18 cellular contexts compared by ENCODE assay signal in genomic region chr11:33689506-33689905, GRCh38. TPM values are rescaled to one million over a fixed set of nuclear protein-coding genes. Genes with fewer than 3 reads are reported as not detected.
A peak's percentile ranks its signal among the peaks of the same experiment; 100 is the strongest.
DNase-seq lines count a peak whose midpoint lies in the region; ATAC-seq and TF ChIP-seq lines count a peak whose summit lies in the region.
"Had no signal": no experiment of that assay in that cellular context is flagged by ENCODE, and none has a peak within 500 bp of the region (broad histone marks: within the 10 kb centered on the region; RNA-seq: fewer than 3 reads in every experiment).

No MANE protein-coding gene starts in this region.

- H3K27ac ChIP-seq in colonic mucosa, result peak overlapping the region; percentile 84
- H3K27ac ChIP-seq in osteoblast (ENCODE audit: low read depth, low read length), result peak overlapping the region; percentile 99
- H3K27ac ChIP-seq in upper lobe of left lung, result peak overlapping the region; percentile 75 to 89 (median 82)

- DNase-seq in activated CD8-positive, alpha-beta memory T cell treated with anti-CD3 and anti-CD28 coated beads, Interleukin-2, amount 50 U/mL, for 48 hours, result peak; percentile 44
- DNase-seq in activated CD8-positive, alpha-beta memory T cell treated with anti-CD3 and anti-CD28 coated beads, Interleukin-2, amount 10 ng/mL, durations not matched to agents 7 days and 5 days, result no peak
- no peak for DNase-seq in colonic mucosa
- no peak for DNase-seq in osteoblast (ENCODE audit: insufficient read length, low spot score, missing footprints)
- DNase-seq in upper lobe of left lung, result no peak
- no peak for DNase-seq in OCI-M2 (lab: John Stamatoyannopoulos, UW; ENCODE audit: unreplicated experiment)
- DNase-seq in NCI-H1417 treated with DMSO at 0.1 percent for 48 hours (lab: John Stamatoyannopoulos, UW), result no peak
- DNase-seq in NCI-H524 (lab: John Stamatoyannopoulos, UW), result no peak
- DNase-seq: activated T-cell treated with anti-CD3 and anti-CD28 coated beads, Interleukin-2, amount 50 U/mL, for 48 hours; adrenal gland; CD8-positive, alpha-beta T cell; NCI-H1105; stimulated activated CD4-positive, alpha-beta T cell treated with anti-CD3 and anti-CD28 coated beads, Interleukin-2, amount 100 ng/mL, for 48 hours; T-helper 2 cell had no signal

- intact Hi-C loops in colonic mucosa (cut with DNase I), result loop anchor here (2.0 to 5.0 kb wide), 2 partner anchors 147 to 327 kb away; no protein-coding TSS in a partner anchor

- H3K27me3 ChIP-seq in colonic mucosa, result no peaks in the 10 kb centered on the region
- no peaks in the 10 kb centered on the region for H3K27me3 ChIP-seq in osteoblast (ENCODE audit: insufficient read depth, low read length)
- H3K27me3 ChIP-seq in upper lobe of left lung, result no peaks in the 10 kb centered on the region
- H3K27me3 ChIP-seq: adrenal gland had no signal

- no peaks in the 10 kb centered on the region for H3K79me2 ChIP-seq in osteoblast (ENCODE audit: insufficient read depth, low read length)

- no peak for ATAC-seq in activated CD8-positive, alpha-beta memory T cell treated with anti-CD3 and anti-CD28 coated beads, Interleukin-2, amount 10 ng/mL, durations not matched to agents 7 days and 5 days
- ATAC-seq in upper lobe of left lung (ENCODE audit: low FRiP score in 2 of 2), result no peak
- ATAC-seq: CD8-positive, alpha-beta T cell had no signal

- no peak for TF ChIP-seq POLR2A in upper lobe of left lung (IDR thresholded peaks at IDR 0.05)

- H3K9ac ChIP-seq in colonic mucosa (ENCODE audit: low read depth in 2 of 2, low read length in 2 of 2), result no peak overlapping the region

- no peak overlapping the region for H3K4me3 Mint-ChIP-seq in activated CD8-positive, alpha-beta memory T cell treated with anti-CD3 and anti-CD28 coated beads, Interleukin-2, amount 10 ng/mL, durations not matched to agents 7 days and 5 days
- H3K4me3 Mint-ChIP-seq: CD8-positive, alpha-beta T cell; IgD-negative memory B cell had no signal

- H3K4me1 ChIP-seq in colonic mucosa, result peaks cover 15% of the 10 kb centered on the region
- H3K4me1 ChIP-seq in osteoblast (ENCODE audit: insufficient read depth, low read length), result peaks cover 48% of the 10 kb centered on the region
- H3K4me1 ChIP-seq in upper lobe of left lung, result peaks cover 37 to 49% (median 38%) of the 10 kb centered on the region in 4 donors

- H3K4me3 ChIP-seq in colonic mucosa (no peak overlapping the region), osteoblast (ENCODE audit: insufficient read depth, low read length) (no peak overlapping the region), upper lobe of left lung (no peak overlapping the region)
- H3K4me3 ChIP-seq: adrenal gland had no signal

- WGBS in upper lobe of left lung, 2 donors, result 94 to 97% methylated on average over 8 of the region's 8 CpGs

- H3K4me2 ChIP-seq in osteoblast (ENCODE audit: insufficient read depth, low read length), result peak overlapping the region; percentile 59

- H4K20me1 ChIP-seq in osteoblast (ENCODE audit: insufficient read depth, low read length), result no peaks in the 10 kb centered on the region

- peak overlapping the region; percentile 30 for H2AFZ ChIP-seq in osteoblast (ENCODE audit: low read length)

- no peak for TF ChIP-seq CTCF in colonic mucosa (IDR thresholded peaks at IDR 0.05)
- no peak for TF ChIP-seq CTCF in osteoblast (IDR thresholded peaks at IDR 0.05; ENCODE audit: extremely low read depth, low read depth, low read length)
- TF ChIP-seq CTCF in upper lobe of left lung (IDR thresholded peaks at IDR 0.05), result no peak

- H3K27ac Mint-ChIP-seq in activated CD8-positive, alpha-beta memory T cell treated with anti-CD3 and anti-CD28 coated beads, Interleukin-2, amount 10 ng/mL, durations not matched to agents 7 days and 5 days, result no peak overlapping the region
- H3K27ac Mint-ChIP-seq: CD8-positive, alpha-beta T cell had no signal

- no peak for TF ChIP-seq EP300 in upper lobe of left lung (IDR thresholded peaks at IDR 0.05)

- no peaks in the 10 kb centered on the region for H3K36me3 ChIP-seq in colonic mucosa
- H3K36me3 ChIP-seq in osteoblast (ENCODE audit: insufficient read depth, low read length), result no peaks in the 10 kb centered on the region
- H3K36me3 ChIP-seq in upper lobe of left lung, result no peaks in the 10 kb centered on the region
- H3K36me3 ChIP-seq: adrenal gland had no signal

- H3K27me3 Mint-ChIP-seq in activated CD8-positive, alpha-beta memory T cell treated with anti-CD3 and anti-CD28 coated beads, Interleukin-2, amount 10 ng/mL, durations not matched to agents 7 days and 5 days, result peaks cover 8% of the 10 kb centered on the region

- H3K4me1 Mint-ChIP-seq in activated CD8-positive, alpha-beta memory T cell treated with anti-CD3 and anti-CD28 coated beads, Interleukin-2, amount 10 ng/mL, durations not matched to agents 7 days and 5 days, result peaks cover 3% of the 10 kb centered on the region
- H3K4me1 Mint-ChIP-seq: IgD-negative memory B cell had no signal

- H3K9me3 Mint-ChIP-seq in activated CD8-positive, alpha-beta memory T cell treated with anti-CD3 and anti-CD28 coated beads, Interleukin-2, amount 10 ng/mL, durations not matched to agents 7 days and 5 days (ENCODE audit: low read depth), result no peaks in the 10 kb centered on the region

- no peaks in the 10 kb centered on the region for H3K36me3 Mint-ChIP-seq in activated CD8-positive, alpha-beta memory T cell treated with anti-CD3 and anti-CD28 coated beads, Interleukin-2, amount 10 ng/mL, durations not matched to agents 7 days and 5 days
- H3K36me3 Mint-ChIP-seq: CD8-positive, alpha-beta T cell had no signal

- no peaks in the 10 kb centered on the region for H3K9me3 ChIP-seq in colonic mucosa
- no peaks in the 10 kb centered on the region for H3K9me3 ChIP-seq in osteoblast (ENCODE audit: low read depth, low read length)
- H3K9me3 ChIP-seq in upper lobe of left lung, result no peaks in the 10 kb centered on the region
- H3K9me3 ChIP-seq: adrenal gland had no signal

- CTCF ChIA-PET in activated CD8-positive, alpha-beta memory T cell treated with anti-CD3 and anti-CD28 coated beads, Interleukin-2, amount 10 ng/mL, durations not matched to agents 7 days and 5 days (lab: Charles Lee), result interaction anchor here (1.3 to 2.2 kb wide), 2 partner anchors 10 to 146 kb away, joined by 4 to 5 read pairs; partner anchors contain the start of gene C11orf91

RNA-seq across cellular contexts. Expression of gene C11orf91, which starts 11.1 kb away (rescaled TPM):
- not detected for total RNA-seq in activated CD8-positive, alpha-beta memory T cell treated with anti-CD3 and anti-CD28 coated beads, Interleukin-2, amount 10 ng/mL, durations not matched to agents 7 days and 5 days
- total RNA-seq in colonic mucosa (not detected), osteoblast (not detected in 2 replicates), upper lobe of left lung (1 to 10 TPM in 1 of 6 donors, under 1 TPM in 1, not detected in 4; 0.77 to 1.3 TPM)
- total RNA-seq: A172, adrenal gland, dermis blood vessel endothelial cell, fibroblast of villous mesenchyme had no signal

RNA-seq across cellular contexts. Expression of gene CD59, which starts 46.7 kb away (rescaled TPM):
- 10 to 100 TPM; 54.1 to 70.5 TPM for total RNA-seq in activated CD8-positive, alpha-beta memory T cell treated with anti-CD3 and anti-CD28 coated beads, Interleukin-2, amount 10 ng/mL, durations not matched to agents 7 days and 5 days
- total RNA-seq in colonic mucosa (100 to 1,000 TPM; 268 to 399 TPM), osteoblast (345 and 377 TPM in 2 replicates), upper lobe of left lung (100 to 1,000 TPM in 5 of 6 donors, 10 to 100 TPM in 1; 57.6 to 914 (median 315) TPM)
